33 cellular contexts compared by ENCODE assay signal in the genomic region with DNA sequence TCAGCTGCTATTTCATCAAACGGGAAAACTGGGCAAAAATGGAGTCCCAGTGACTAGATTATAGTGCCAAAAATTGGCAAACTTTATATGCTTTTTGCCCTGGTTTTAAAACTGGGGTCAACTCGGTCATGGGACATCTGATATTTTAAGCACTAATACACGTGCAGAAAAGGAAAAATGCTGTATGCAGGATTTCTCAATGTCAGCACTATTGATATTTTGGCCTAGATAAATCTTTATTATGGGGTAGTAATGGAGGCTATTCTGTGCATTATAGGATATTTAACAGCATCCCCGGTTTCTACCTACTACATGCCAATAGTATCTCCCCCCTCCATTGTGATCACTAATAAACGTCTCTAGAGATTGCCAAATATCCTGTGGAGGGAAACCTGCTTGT.
"Had no signal": no experiment of that assay in that cellular context is flagged by ENCODE, and none has a peak within 500 bp of the region (broad histone marks: within the 10 kb centered on the region; RNA-seq: fewer than 3 reads in every experiment).

No MANE protein-coding gene starts in this region.

- H3K27me3 ChIP-seq: adrenal gland, ascending aorta, body of pancreas, brain microvascular endothelial cell, cardiac muscle cell had no signal

- H3K36me3 ChIP-seq: adrenal gland, ascending aorta, brain microvascular endothelial cell, breast epithelium, cardiac muscle cell had no signal

- H3K4me3 ChIP-seq: adrenal gland, ascending aorta, body of pancreas, breast epithelium, cardiac muscle cell had no signal

- H3K27ac ChIP-seq: adrenal gland, ascending aorta, body of pancreas, brain microvascular endothelial cell, breast epithelium, cardiac muscle cell had no signal

- DNase-seq: activated effector memory CD4-positive, alpha-beta T cell treated with anti-CD3 and anti-CD28 coated beads, Interleukin-2, amount 50 U/mL, for 16 hours; activated effector memory CD4-positive, alpha-beta T cell treated with Interleukin-2 at 50 U/mL for 16 hours; activated gamma-delta T cell; activated gamma-delta T cell treated with Interleukin-2 at 50 U/mL for 16 hours; activated naive CD4-positive, alpha-beta T cell; activated naive CD4-positive, alpha-beta T cell treated with anti-CD3 and anti-CD28 coated beads for 36 hours; activated naive CD4-positive, alpha-beta T cell treated with anti-CD3 and anti-CD28 coated beads, Interleukin-2, amount 10 ng/mL, durations not matched to agents 7 days and 5 days; activated naive CD4-positive, alpha-beta T cell treated with anti-CD3 and anti-CD28 coated beads, Interleukin-2, amount 50 U/mL, for 16 hours; activated naive CD4-positive, alpha-beta T cell treated with Interleukin-2 at 50 U/mL for 16 hours; activated naive CD8-positive, alpha-beta T cell treated with anti-CD3 and anti-CD28 coated beads for 36 hours; activated naive CD8-positive, alpha-beta T cell treated with anti-CD3 and anti-CD28 coated beads, Interleukin-2, amount 10 ng/mL, durations not matched to agents 7 days and 5 days; activated naive CD8-positive, alpha-beta T cell treated with anti-CD3 and anti-CD28 coated beads, Interleukin-2, amount 50 U/mL, for 24 hours; activated T-cell treated with anti-CD3 and anti-CD28 coated beads, Interleukin-2, amount 50 U/mL, for 24 hours; activated T-cell treated with anti-CD3 and anti-CD28 coated beads, Interleukin-2, amount 50 U/mL, for 4 hours; activated T-cell treated with anti-CD3 and anti-CD28 coated beads, Interleukin-2, amount 50 U/mL, for 48 hours; activated T-cell treated with anti-CD3 and anti-CD28 coated beads, Interleukin-2, amount 50 U/mL, for 72 hours; adrenal gland; amniotic stem cell; amygdala; anterior cingulate cortex; aorta; body of pancreas; brain microvascular endothelial cell; caudate nucleus; central memory CD4-positive, alpha-beta T cell; cerebellar nuclear complex had no signal

- H3K4me1 ChIP-seq: adrenal gland, ascending aorta, body of pancreas, breast epithelium had no signal

- FAIRE-seq: astrocyte, bronchial epithelial cell had no signal

- H3K9me3 ChIP-seq: adrenal gland, ascending aorta, body of pancreas, breast epithelium had no signal

- ATAC-seq: activated naive CD4-positive, alpha-beta T cell treated with anti-CD3 and anti-CD28 coated beads, Interleukin-2, amount 50 U/mL, for 72 hours; activated naive CD8-positive, alpha-beta T cell treated with anti-CD3 and anti-CD28 coated beads, Interleukin-2, amount 50 U/mL, for 24 hours; activated T-cell treated with anti-CD3 and anti-CD28 coated beads, Interleukin-2, amount 50 U/mL, for 4 hours; activated T-cell treated with anti-CD3 and anti-CD28 coated beads, Interleukin-2, amount 50 U/mL, for 72 hours; activated T-helper 17 cell treated with anti-CD3 and anti-CD28 coated beads, Interleukin-2, amount 50 U/mL, for 72 hours; body of pancreas had no signal
